11 cellular contexts compared by ENCODE assay signal in genomic region chr22:21003782-21004181, GRCh38. TPM values are rescaled to one million over a fixed set of nuclear protein-coding genes. Genes with fewer than 3 reads are reported as not detected.
DNase-seq lines count a peak whose midpoint lies in the region; ATAC-seq, FAIRE-seq and TF ChIP-seq lines count a peak whose summit lies in the region.
"Had no signal": no experiment of that assay in that cellular context is flagged by ENCODE, and none has a peak within 500 bp of the region (broad histone marks: within the 10 kb centered on the region; RNA-seq: fewer than 3 reads in every experiment).

No MANE protein-coding gene starts in this region.

- H3K4me3 ChIP-seq in Loucy (ENCODE audit: low read length, poor library complexity, severe bottlenecking): peak overlapping the region; percentile 95
- peak overlapping the region in 1 of 2 donors; percentile 94 for H3K4me3 ChIP-seq in ascending aorta
- peak overlapping the region; percentile 69 for H3K4me3 ChIP-seq in neural cell (ENCODE audit: low read length)
- peak overlapping the region in 6 of 59 donors; percentile 2 to 96 (median 82) for H3K4me3 ChIP-seq in dorsolateral prefrontal cortex

- TF ChIP-seq POLR2A in GM12892 (IDR thresholded peaks at IDR 0.05; ENCODE audit: low read depth, low read length): no peak; the same call in 1 of the 2 replicates

- intact Hi-C loops in ascending aorta (cut with DNase I) (loop anchor here (2.0 to 10.0 kb wide), 2 partner anchors 41 to 89 kb away; partner anchors contain the start of genes CRKL and LRRC74B), dorsolateral prefrontal cortex (cut with DNase I) (loop anchor here (5.0 to 10.0 kb wide), 4 partner anchors 86 to 881 kb away; partner anchors contain the start of genes CRKL (in 2 of the 2), PI4KA (in 1 of the 2) and SNAP29 (in 1 of the 2))

- no peak for FAIRE-seq in GM12892 (lab: Jason Lieb, UNC)

- ATAC-seq in HG03457 (IDR thresholded peaks at IDR 0.05; ENCODE audit: unreplicated experiment): no peak
- ATAC-seq: esophagus mucosa, left ventricle myocardium superior had no signal

- H4K20me1 ChIP-seq in Loucy (ENCODE audit: insufficient read depth, low read length, poor library complexity, severe bottlenecking): peaks cover 18% of the 10 kb centered on the region
- H4K20me1 ChIP-seq in neural cell (ENCODE audit: insufficient read depth): no peaks in the 10 kb centered on the region

- H3K4me2 ChIP-seq in Loucy (ENCODE audit: low read depth, low read length, poor library complexity, severe bottlenecking) (peak overlapping the region; percentile 86), neural cell (ENCODE audit: low read length) (no peak overlapping the region)

- H3K9me3 ChIP-seq in Loucy (ENCODE audit: insufficient read depth, low read depth, low read length) (no peaks in the 10 kb centered on the region), ascending aorta (no peaks in the 10 kb centered on the region), neural cell (ENCODE audit: low read length) (no peaks in the 10 kb centered on the region)

- H3K4me1 ChIP-seq in Loucy (ENCODE audit: insufficient read depth, low read length, poor library complexity, severe bottlenecking) (peaks cover 19% of the 10 kb centered on the region), ascending aorta (peaks cover 13 to 30% of the 10 kb centered on the region in 2 donors)

- TF ChIP-seq CTCF in Loucy (conservative IDR thresholded peaks at IDR 0.05; ENCODE audit: low read length) (no peak), ascending aorta (IDR thresholded peaks at IDR 0.05) (no peak), neural cell (IDR thresholded peaks at IDR 0.05; ENCODE audit: poor library complexity, severe bottlenecking) (no peak), dorsolateral prefrontal cortex (IDR thresholded peaks at IDR 0.05 in 54 of 56, conservative IDR thresholded peaks at IDR 0.05 in 2 of 56; ENCODE audit: low read depth in 1 of 56, partially characterized antibody in 56 of 56) (no peak)

- H3K27ac ChIP-seq in ascending aorta: peak overlapping the region; percentile 7 to 97
- H3K27ac ChIP-seq in neural cell (ENCODE audit: low read length): no peak overlapping the region
- H3K27ac ChIP-seq in dorsolateral prefrontal cortex: peak overlapping the region in 6 of 59 donors; percentile 18 to 98 (median 77)

- H3K27me3 ChIP-seq in Loucy (ENCODE audit: insufficient read depth, low read length, poor library complexity, severe bottlenecking) (no peaks in the 10 kb centered on the region), ascending aorta (no peaks in the 10 kb centered on the region), neural cell (ENCODE audit: insufficient read depth, low read depth, low read length) (no peaks in the 10 kb centered on the region), dorsolateral prefrontal cortex (no peaks in the 10 kb centered on the region)

- peaks cover 34% of the 10 kb centered on the region for H3K79me2 ChIP-seq in Loucy (ENCODE audit: insufficient read depth, low read length)
- H3K79me2 ChIP-seq in neural cell (replicated peaks; ENCODE audit: insufficient read depth, low read length): peaks cover 3% of the 10 kb centered on the region

- H3K36me3 ChIP-seq in Loucy (ENCODE audit: insufficient read depth, low read length) (no peaks in the 10 kb centered on the region; the same call in 1 of the 2 replicates), ascending aorta (peaks cover 9 to 11% of the 10 kb centered on the region in 2 donors), neural cell (ENCODE audit: insufficient read depth, low read length) (peaks cover 3% of the 10 kb centered on the region)

- peaks cover 3% of the 10 kb centered on the region for H3F3A ChIP-seq in Loucy (ENCODE audit: low read depth)
- H3F3A ChIP-seq in neural cell (ENCODE audit: insufficient read depth, low read length, poor library complexity, severe bottlenecking): no peaks in the 10 kb centered on the region

- peak; percentile 86 for DNase-seq in COR-L47 (lab: John Stamatoyannopoulos, UW)
- DNase-seq in ascending aorta (ENCODE audit: low spot score in 2 of 2): no peak
- no peak for DNase-seq in GM12892 (ENCODE audit: insufficient read length)
- no peak for DNase-seq in dorsolateral prefrontal cortex
- no peak for DNase-seq in inferior parietal cortex (ENCODE audit: extremely low spot score)
- DNase-seq: left ventricle myocardium superior had no signal

- no peaks in the 10 kb centered on the region for H3K9me2 ChIP-seq in Loucy (replicated peaks; ENCODE audit: low read depth, low read length)
- no peaks in the 10 kb centered on the region for H3K9me2 ChIP-seq in neural cell (ENCODE audit: insufficient read depth, low read length)

- no peak for TF ChIP-seq RAD21 in neural cell (conservative IDR thresholded peaks at IDR 0.05)

- TF ChIP-seq EP300 in neural cell (conservative IDR thresholded peaks at IDR 0.05; ENCODE audit: poor library complexity, severe bottlenecking): no peak

- H2AFZ ChIP-seq in Loucy (ENCODE audit: low read length) (no peak overlapping the region), neural cell (ENCODE audit: low read depth, low read length) (no peak overlapping the region)

- peak overlapping the region; percentile 97 for H3K9ac ChIP-seq in Loucy (ENCODE audit: low read depth, low read length, poor library complexity, severe bottlenecking)
- H3K9ac ChIP-seq in neural cell (ENCODE audit: low read length): peak overlapping the region; percentile 87

TF ChIP-seq in neural cell, 6 proteins besides CTCF, POLR2A, EP300 and RAD21:
- TF ChIP-seq SMC3 (conservative IDR thresholded peaks at IDR 0.05; ENCODE audit: poor library complexity) (no peak), TAF1 (IDR thresholded peaks at IDR 0.05; ENCODE audit: low read depth) (no peak), MXI1 (conservative IDR thresholded peaks at IDR 0.05; ENCODE audit: poor library complexity, severe bottlenecking) (no peak), REST (IDR thresholded peaks at IDR 0.05; ENCODE audit: borderline replicate concordance) (no peak), POLR2AphosphoS5 (IDR thresholded peaks at IDR 0.05) (no peak)

RNA-seq across cellular contexts. Expression of gene THAP7, which starts 1.9 kb away (rescaled TPM):
- total RNA-seq in ascending aorta (37.9 TPM), dorsolateral prefrontal cortex (10 to 100 TPM; 17.9 to 37.3 (median 26.6) TPM)
- polyA plus RNA-seq in neural cell: 28.7 and 47.4 TPM in 2 replicates
- polyA minus RNA-seq in neural cell: 27.8 and 36.8 TPM in 2 replicates
- 7.8 TPM for polyA plus RNA-seq in GM12892 (2012; ENCODE audit: missing spikeins)

RNA-seq across cellular contexts. Expression of gene P2RX6, which starts 11.2 kb away (rescaled TPM):
- total RNA-seq in ascending aorta (not detected), dorsolateral prefrontal cortex (10 to 100 TPM in 113 of 120 experiments, 1 to 10 TPM in 7; 8.0 to 33.6 (median 14.2) TPM)
- 0.17 and 0.48 TPM in 2 replicates for polyA plus RNA-seq in neural cell
- not detected in 2 replicates for polyA minus RNA-seq in neural cell
- 0.08 TPM for polyA plus RNA-seq in GM12892 (2012; ENCODE audit: missing spikeins)

RNA-seq across cellular contexts. Expression of gene LZTR1, which starts 21.7 kb away (rescaled TPM):
- 72.8 TPM for total RNA-seq in ascending aorta
- polyA plus RNA-seq in neural cell: 114 and 122 TPM in 2 replicates
- 47.1 and 55.8 TPM in 2 replicates for polyA minus RNA-seq in neural cell
- polyA plus RNA-seq in GM12892 (2012; ENCODE audit: missing spikeins): 24.9 TPM
- total RNA-seq in dorsolateral prefrontal cortex: 100 to 1,000 TPM in 5 of 120 experiments, 10 to 100 TPM in 115; 48.3 to 115 (median 73.6) TPM

RNA-seq across cellular contexts. Expression of gene SLC7A4, which starts 28.6 kb away (rescaled TPM):
- total RNA-seq in ascending aorta: 20.4 TPM
- not detected in 2 replicates for polyA plus RNA-seq in neural cell
- polyA minus RNA-seq in neural cell: 0.35 TPM in 1 of 2 replicates, not detected in the other
- not detected for polyA plus RNA-seq in GM12892 (2012; ENCODE audit: missing spikeins)
- 10 to 100 TPM in 14 of 120 experiments, 1 to 10 TPM in 106; 2.2 to 13.5 (median 7.9) TPM for total RNA-seq in dorsolateral prefrontal cortex
- total RNA-seq: T-helper 1 cell treated with Interleukin-12 subunit alpha and Interleukin-12 subunit beta and Interleukin-4 antibody, amounts not matched to agents 30 ng/mL and 1 ng/mL, for 36 hours had no signal

RNA-seq across cellular contexts. Expression of gene AIFM3, which starts 36.7 kb away (rescaled TPM):
- not detected for total RNA-seq in ascending aorta
- polyA plus RNA-seq in neural cell: 1.1 TPM in 1 of 2 replicates, not detected in the other
- 0.49 TPM in 1 of 2 replicates, not detected in the other for polyA minus RNA-seq in neural cell
- polyA plus RNA-seq in GM12892 (2012; ENCODE audit: missing spikeins): not detected
- total RNA-seq in dorsolateral prefrontal cortex: 100 to 1,000 TPM in 39 of 120 experiments, 10 to 100 TPM in 81; 45.5 to 214 (median 90.2) TPM
- total RNA-seq: T-helper 1 cell treated with Interleukin-12 subunit alpha and Interleukin-12 subunit beta and Interleukin-4 antibody, amounts not matched to agents 30 ng/mL and 1 ng/mL, for 36 hours had no signal
